8 cellular contexts compared by ENCODE assay signal in the genomic region with DNA sequence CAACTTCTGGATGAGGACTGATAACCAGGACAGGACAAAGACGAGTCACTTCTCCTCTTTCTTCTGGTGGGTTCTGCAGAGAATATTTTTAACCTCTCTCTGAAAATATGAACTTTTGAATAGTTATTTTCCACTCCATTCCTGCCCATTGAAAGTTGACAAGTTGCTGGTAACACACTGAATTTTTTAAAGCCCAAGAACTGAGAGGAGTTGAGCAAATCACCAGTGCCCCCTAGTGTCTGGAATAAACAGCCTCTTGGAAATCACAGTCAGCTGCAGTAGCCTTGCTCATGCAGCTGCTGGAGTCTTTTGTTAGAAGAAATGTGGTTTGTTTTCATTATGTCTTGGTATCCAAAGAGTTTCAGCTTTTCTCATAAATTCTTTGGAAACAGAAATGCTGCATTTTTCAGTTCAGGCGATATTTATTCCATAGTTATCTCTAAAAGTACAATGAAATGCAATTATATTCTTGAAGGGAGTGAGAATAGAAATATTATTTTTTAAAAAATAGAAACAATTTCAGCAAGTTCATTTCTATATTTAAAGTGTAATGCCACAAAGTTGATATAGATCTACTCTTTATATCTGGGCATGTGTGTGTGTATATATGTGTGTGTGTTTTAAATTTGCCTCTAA.
DNase-seq lines count a peak whose midpoint lies in the region; ATAC-seq, FAIRE-seq and TF ChIP-seq lines count a peak whose summit lies in the region.

No MANE protein-coding gene starts in this region.

- no peak overlapping the region for H3K4me2 ChIP-seq in KMS-11

- H3K4me3 ChIP-seq in KMS-11 (IDR thresholded peaks at IDR 0.05; ENCODE audit: insufficient read depth, low read depth, low read length): no peak overlapping the region
- no peak overlapping the region for H3K4me3 ChIP-seq in Peyer's patch
- H3K4me3 ChIP-seq in fibroblast of the aortic adventitia (ENCODE audit: low read depth, low read length): no peak overlapping the region
- H3K4me3 ChIP-seq in suprapubic skin: no peak overlapping the region

- TF ChIP-seq CTCF in D721Med (IDR thresholded peaks at IDR 0.05; ENCODE audit: insufficient read depth, missing control alignments) (peak; percentile 93), KMS-11 (conservative IDR thresholded peaks at IDR 0.05; ENCODE audit: low read depth, low read length) (peak; percentile 85), Peyer's patch (IDR thresholded peaks at IDR 0.05) (peak; percentile 62 to 83 (median 78)), fibroblast of the aortic adventitia (IDR thresholded peaks at IDR 0.05; ENCODE audit: insufficient read depth, low read length) (peak; percentile 84), suprapubic skin (IDR thresholded peaks at IDR 0.05) (peak; percentile 77 to 80)

- H2AFZ ChIP-seq in KMS-11 (ENCODE audit: low read depth): no peak overlapping the region

- TF ChIP-seq POLR2A in Peyer's patch (IDR thresholded peaks at IDR 0.05) (no peak), suprapubic skin (IDR thresholded peaks at IDR 0.05) (no peak)

- no peak overlapping the region for H3K9ac ChIP-seq in KMS-11

- H3K79me2 ChIP-seq in KMS-11 (ENCODE audit: insufficient read depth, low read depth): no peaks in the 10 kb centered on the region

- ATAC-seq in GM21528 (IDR thresholded peaks at IDR 0.05; ENCODE audit: low FRiP score, unreplicated experiment): peak; percentile 91

- TF ChIP-seq EP300 in suprapubic skin (IDR thresholded peaks at IDR 0.05): no peak

- 20% methylated on average over 2 of the region's 2 CpGs for WGBS in suprapubic skin

- FAIRE-seq in D721Med (lab: Jason Lieb, UNC): peak; percentile 96

- H3K4me1 ChIP-seq in KMS-11 (ENCODE audit: low read depth, poor library complexity, severe bottlenecking) (no peaks in the 10 kb centered on the region), Peyer's patch (no peaks in the 10 kb centered on the region), suprapubic skin (peaks cover 3% of the 10 kb centered on the region)

- H3K27me3 ChIP-seq in KMS-11 (ENCODE audit: insufficient read depth, low read depth): no peaks in the 10 kb centered on the region
- H3K27me3 ChIP-seq in Peyer's patch: no peaks in the 10 kb centered on the region
- H3K27me3 ChIP-seq in suprapubic skin: no peaks in the 10 kb centered on the region

- H3K27ac ChIP-seq in KMS-11 (no peak overlapping the region), Peyer's patch (no peak overlapping the region), suprapubic skin (no peak overlapping the region)

- DNase-seq in D721Med (ENCODE audit: insufficient read length, low spot score): no peak
- peak in 2 of 3 donors; percentile 28 to 71 for DNase-seq in Peyer's patch
- peak; percentile 60 to 76 for DNase-seq in activated T-cell treated with anti-CD3 and anti-CD28 coated beads, Interleukin-2, amount 50 U/mL, for 48 hours
- DNase-seq in fibroblast of the aortic adventitia (ENCODE audit: low read depth): peak; percentile 98
- DNase-seq in nucleus accumbens (lab: John Stamatoyannopoulos, UW): peak in 46 of 56 donors; percentile 2 to 82 (median 38)
- no peak for DNase-seq in suprapubic skin (ENCODE audit: low spot score in 2 of 2)

- no peaks in the 10 kb centered on the region for H4K20me1 ChIP-seq in KMS-11 (ENCODE audit: insufficient read depth)

- no peaks in the 10 kb centered on the region for H3K9me3 ChIP-seq in Peyer's patch
- no peaks in the 10 kb centered on the region for H3K9me3 ChIP-seq in suprapubic skin

- no peaks in the 10 kb centered on the region for H3K36me3 ChIP-seq in KMS-11 (ENCODE audit: insufficient read depth)
- H3K36me3 ChIP-seq in Peyer's patch: no peaks in the 10 kb centered on the region
- no peaks in the 10 kb centered on the region for H3K36me3 ChIP-seq in suprapubic skin

Comparison
In these comparisons a context has a peak if more than half of its experiments do, and no peak if none do; other contexts are left out.
1. DNase-seq: peak in Peyer's patch (2 of 3), activated T-cell treated with anti-CD3 and anti-CD28 coated beads, Interleukin-2, amount 50 U/mL, for 48 hours (2 of 2), fibroblast of the aortic adventitia (single experiment) and nucleus accumbens (46 of 56); none in D721Med (single experiment) and suprapubic skin (0 of 2).
2. Peak in every context shown above with its lines, with median percentiles within 50 percentile points of each other: CTCF ChIP-seq.